8 cellular contexts compared by ENCODE assay signal in genomic region chr3:4994823-4995499, GRCh38.
DNase-seq lines count a peak whose midpoint lies in the region; ATAC-seq lines count a peak whose summit lies in the region.

No MANE protein-coding gene starts in this region.

- H3K4me3 ChIP-seq in adipocyte (ENCODE audit: low read length) (no peak overlapping the region), stomach smooth muscle (ENCODE audit: low read length in 2 of 2) (no peak overlapping the region)

- H3K9ac ChIP-seq in adipocyte (ENCODE audit: low read length) (peak overlapping the region; percentile 65), stomach smooth muscle (ENCODE audit: low read length in 2 of 2) (no peak overlapping the region)

- H3K27ac ChIP-seq in stomach smooth muscle (ENCODE audit: low read length) = peak overlapping the region; percentile 49

- H3K36me3 ChIP-seq in adipocyte (ENCODE audit: control insufficient read depth, insufficient read depth, low read length, severe bottlenecking) (no peaks in the 10 kb centered on the region), stomach smooth muscle (ENCODE audit: control insufficient read depth in 2 of 2, insufficient read depth in 2 of 2, low read length in 2 of 2) (no peaks in the 10 kb centered on the region)

- peak; percentile 45 for ATAC-seq in HG02588 (IDR thresholded peaks at IDR 0.05; ENCODE audit: unreplicated experiment)

- peak; percentile 36 for DNase-seq in CD1c-positive myeloid dendritic cell (ENCODE audit: extremely low spot score)
- peak; percentile 88 for DNase-seq in adipocyte (ENCODE audit: low read depth)
- DNase-seq in hypothalamus (lab: John Stamatoyannopoulos, UW) = peak in 37 of 51 donors; percentile 16 to 85 (median 56)
- no peak for DNase-seq in AML-193 (lab: John Stamatoyannopoulos, UW)
- DNase-seq in SKM-1 treated with dmso at 0.1 percent for 144 hours (lab: John Stamatoyannopoulos, UW; ENCODE audit: unreplicated experiment) = no peak
- DNase-seq in NCI-H345 treated with DMSO at 0.1 percent for 48 hours (lab: John Stamatoyannopoulos, UW; ENCODE audit: unreplicated experiment) = no peak

- H3K27me3 ChIP-seq in adipocyte (replicated peaks; ENCODE audit: control insufficient read depth, insufficient read depth, low read length) (no peaks in the 10 kb centered on the region), stomach smooth muscle (ENCODE audit: control insufficient read depth in 1 of 2, insufficient read depth in 2 of 2, low read length in 2 of 2) (no peaks in the 10 kb centered on the region)

- H3K4me1 ChIP-seq in adipocyte (ENCODE audit: control insufficient read depth, insufficient read depth, low read length) (peaks cover 16% of the 10 kb centered on the region), stomach smooth muscle (ENCODE audit: control insufficient read depth, insufficient read depth, low read length) (peaks cover 6% of the 10 kb centered on the region)

- no peaks in the 10 kb centered on the region for H3K9me3 ChIP-seq in adipocyte (ENCODE audit: control insufficient read depth, low read length)
- H3K9me3 ChIP-seq in stomach smooth muscle (ENCODE audit: control insufficient read depth in 2 of 2, low read length in 2 of 2) = no peaks in the 10 kb centered on the region

Comparison
In these comparisons a context has a peak if more than half of its experiments do, and no peak if none do; other contexts are left out.
1. DNase-seq: peak in CD1c-positive myeloid dendritic cell (single experiment), adipocyte (single experiment) and hypothalamus (37 of 51); none in AML-193 (0 of 2), SKM-1 treated with dmso at 0.1 percent for 144 hours (single experiment) and NCI-H345 treated with DMSO at 0.1 percent for 48 hours (single experiment).